Comparison of ENCODE assay signal across 8 cellular contexts in genomic region chr2:173962036-173962435, GRCh38. TPM values are rescaled to one million over a fixed set of nuclear protein-coding genes. Genes with fewer than 3 reads are reported as not detected.
DNase-seq lines count a peak whose midpoint lies in the region; ATAC-seq and TF ChIP-seq lines count a peak whose summit lies in the region.

No MANE protein-coding gene starts in this region.

- POLR2A ChIA-PET in T-cell (lab: Charles Lee): interaction anchor here in 1 of 2 donors (0.6 to 1.0 kb wide), 4 partner anchors 8 to 81 kb away, joined by 3 to 11 read pairs (median 6); no protein-coding TSS in a partner anchor

- H3K36me3 Mint-ChIP-seq in activated CD8-positive, alpha-beta memory T cell treated with anti-CD3 and anti-CD28 coated beads, Interleukin-2, amount 10 ng/mL, durations not matched to agents 7 days and 5 days: peaks cover 43% of the 10 kb centered on the region
- peaks cover 25% of the 10 kb centered on the region for H3K36me3 Mint-ChIP-seq in T-cell

- no peak for TF ChIP-seq EP300 in gastroesophageal sphincter (IDR thresholded peaks at IDR 0.05)

- no peak for ATAC-seq in activated CD8-positive, alpha-beta memory T cell treated with anti-CD3 and anti-CD28 coated beads, Interleukin-2, amount 10 ng/mL, durations not matched to agents 7 days and 5 days
- ATAC-seq in T-cell (replicated peaks in 1 of 4) (no peak), gastroesophageal sphincter (no peak), HG03469 (IDR thresholded peaks at IDR 0.05; ENCODE audit: unreplicated experiment) (no peak)

- H3K4me3 Mint-ChIP-seq in activated CD8-positive, alpha-beta memory T cell treated with anti-CD3 and anti-CD28 coated beads, Interleukin-2, amount 10 ng/mL, durations not matched to agents 7 days and 5 days: peak overlapping the region; percentile 88
- peak overlapping the region; percentile 85 to 98 (median 94) for H3K4me3 Mint-ChIP-seq in T-cell

- DNase-seq in activated CD8-positive, alpha-beta memory T cell treated with anti-CD3 and anti-CD28 coated beads, Interleukin-2, amount 10 ng/mL, durations not matched to agents 7 days and 5 days: no peak
- DNase-seq in activated CD8-positive, alpha-beta memory T cell treated with anti-CD3 and anti-CD28 coated beads for 24 hours: no peak
- DNase-seq in T-cell: no peak
- no peak for DNase-seq in DMS53 (lab: John Stamatoyannopoulos, UW)
- no peak for DNase-seq in kidney glomerular epithelial cell (lab: John Stamatoyannopoulos, UW)

- TF ChIP-seq POLR2A in gastroesophageal sphincter (IDR thresholded peaks at IDR 0.05): no peak

- H3K4me1 Mint-ChIP-seq in activated CD8-positive, alpha-beta memory T cell treated with anti-CD3 and anti-CD28 coated beads, Interleukin-2, amount 10 ng/mL, durations not matched to agents 7 days and 5 days: peaks cover 51% of the 10 kb centered on the region
- peaks cover 61 to 69% (median 65%) of the 10 kb centered on the region in 3 donors for H3K4me1 Mint-ChIP-seq in T-cell

- peaks cover 7 to 73% (median 13%) of the 10 kb centered on the region in 3 donors for H3K4me1 ChIP-seq in gastroesophageal sphincter
- no peaks in the 10 kb centered on the region for H3K4me1 ChIP-seq in thymus (ENCODE audit: control insufficient read depth, insufficient read depth, low read length)

- no peaks in the 10 kb centered on the region for H3K27me3 ChIP-seq in gastroesophageal sphincter
- H3K27me3 ChIP-seq in thymus (ENCODE audit: control insufficient read depth, insufficient read depth): no peaks in the 10 kb centered on the region

- H3K9me3 ChIP-seq in gastroesophageal sphincter: peaks cover 0 to 5% (median 0%) of the 10 kb centered on the region in 3 donors
- no peaks in the 10 kb centered on the region for H3K9me3 ChIP-seq in thymus (ENCODE audit: control insufficient read depth)

- peaks cover 0 to 4% of the 10 kb centered on the region in 2 donors for H3K36me3 ChIP-seq in gastroesophageal sphincter
- no peaks in the 10 kb centered on the region for H3K36me3 ChIP-seq in thymus (ENCODE audit: control insufficient read depth, insufficient read depth)

- H3K27ac Mint-ChIP-seq in activated CD8-positive, alpha-beta memory T cell treated with anti-CD3 and anti-CD28 coated beads, Interleukin-2, amount 10 ng/mL, durations not matched to agents 7 days and 5 days: peak overlapping the region; percentile 76
- H3K27ac Mint-ChIP-seq in T-cell: peak overlapping the region; percentile 86 to 95

- H3K27me3 Mint-ChIP-seq in activated CD8-positive, alpha-beta memory T cell treated with anti-CD3 and anti-CD28 coated beads, Interleukin-2, amount 10 ng/mL, durations not matched to agents 7 days and 5 days: no peaks in the 10 kb centered on the region
- H3K27me3 Mint-ChIP-seq in T-cell: no peaks in the 10 kb centered on the region

- H3K27ac ChIP-seq in gastroesophageal sphincter: peak overlapping the region in 3 of 4 donors; percentile 99 to 100 (median 99)
- no peak overlapping the region for H3K27ac ChIP-seq in thymus (ENCODE audit: low read depth)

- CTCF ChIA-PET in activated CD8-positive, alpha-beta memory T cell treated with anti-CD3 and anti-CD28 coated beads, Interleukin-2, amount 10 ng/mL, durations not matched to agents 7 days and 5 days (lab: Charles Lee): interaction anchor here (1.4 to 1.5 kb wide), 2 partner anchors 9 to 18 kb away, joined by 3 to 4 read pairs; no protein-coding TSS in a partner anchor
- CTCF ChIA-PET in T-cell (lab: Charles Lee): interaction anchor here (0.9 to 2.1 kb wide), 3 partner anchors 14 to 28 kb away, joined by 3 to 5 read pairs (median 3); no protein-coding TSS in a partner anchor

- H3K9me3 Mint-ChIP-seq in activated CD8-positive, alpha-beta memory T cell treated with anti-CD3 and anti-CD28 coated beads, Interleukin-2, amount 10 ng/mL, durations not matched to agents 7 days and 5 days (ENCODE audit: low read depth): no peaks in the 10 kb centered on the region
- H3K9me3 Mint-ChIP-seq in T-cell: peaks cover 0 to 3% (median 0%) of the 10 kb centered on the region in 3 donors

- WGBS in gastroesophageal sphincter (ENCODE audit: low coverage in 1 of 2), 2 donors: 60 to 69% methylated on average over 1 of the region's 1 CpG
- 56% methylated on average over 1 of the region's 1 CpG for WGBS in thymus

- TF ChIP-seq CTCF in gastroesophageal sphincter (IDR thresholded peaks at IDR 0.05): no peak

- H3K4me3 ChIP-seq in gastroesophageal sphincter (peak overlapping the region in 1 of 2 donors; percentile 99), thymus (ENCODE audit: low read length) (peak overlapping the region; percentile 78)

RNA-seq across cellular contexts. Expression of gene SP3, which starts 3.1 kb away (rescaled TPM):
- 100 to 1,000 TPM in 1 of 2 experiments, 10 to 100 TPM in 1; 95.7 to 105 TPM for total RNA-seq in activated CD8-positive, alpha-beta memory T cell treated with anti-CD3 and anti-CD28 coated beads, Interleukin-2, amount 10 ng/mL, durations not matched to agents 7 days and 5 days
- total RNA-seq in T-cell (100 to 1,000 TPM; 107 to 150 (median 123) TPM), gastroesophageal sphincter (10 to 100 TPM; 69.7 to 94.3 (median 87.6) TPM)
- 43.7 TPM for polyA plus RNA-seq in thymus
